28 cellular contexts compared by ENCODE assay signal in genomic region chr4:143076723-143077122, GRCh38.
"Had no signal": no experiment of that assay in that cellular context is flagged by ENCODE, and none has a peak within 500 bp of the region (broad histone marks: within the 10 kb centered on the region; RNA-seq: fewer than 3 reads in every experiment).

No MANE protein-coding gene starts in this region.

- DNase-seq: activated CD4-positive, alpha-beta T cell treated with anti-CD3 and anti-CD28 coated beads for 48 hours; activated CD4-positive, alpha-beta T cell treated with anti-CD3 and anti-CD28 coated beads, Interleukin-2, amount 50 U/mL, for 4 hours; activated CD4-positive, CD25-positive, alpha-beta regulatory T cell treated with anti-CD3 and anti-CD28 coated beads, Interleukin-2, amount 50 U/mL, for 72 hours; activated CD8-positive, alpha-beta memory T cell treated with anti-CD3 and anti-CD28 coated beads, Interleukin-2, amount 50 U/mL, for 48 hours; activated CD8-positive, alpha-beta T cell treated with anti-CD3 and anti-CD28 coated beads, Interleukin-2, amount 10 ng/mL, durations not matched to agents 7 days and 5 days; activated T-cell treated with anti-CD3 and anti-CD28 coated beads, Interleukin-2, amount 50 U/mL, for 1 hour; body of pancreas; central memory CD4-positive, alpha-beta T cell; MG63; NCI-H1105; NCI-H1436; NCI-H1694 treated with DMSO at 0.1 percent for 48 hours; NCI-H2029 treated with DMSO at 0.1 percent for 48 hours; NCI-H345; NCI-H510A; NCI-H526 treated with DMSO at 0.1 percent for 48 hours; NCI-H82; OCI-M1; SHP77; SW 1271 had no signal

- H3K4me3 ChIP-seq: ascending aorta, body of pancreas, MG63, SJSA1 had no signal

- ATAC-seq: activated CD8-positive, alpha-beta T cell treated with anti-CD3 and anti-CD28 coated beads, Interleukin-2, amount 10 ng/mL, durations not matched to agents 7 days and 5 days; body of pancreas; Panc1; SK-N-SH treated with all-trans-retinoic acid at 6 μM for 48 hours; WTC11 had no signal

- H3K27me3 ChIP-seq: ascending aorta, body of pancreas, MG63, SJSA1 had no signal

- H3K27ac ChIP-seq: ascending aorta, body of pancreas, KMS-11, SJSA1 had no signal

- H3K9me3 Mint-ChIP-seq: activated naive CD4-positive, alpha-beta T cell treated with anti-CD3 and anti-CD28 coated beads, Interleukin-2, amount 50 U/mL, for 24 hours; T-helper 1 cell treated with Interleukin-12 subunit alpha and Interleukin-12 subunit beta and Interleukin-4 antibody, amounts not matched to agents 30 μg/mL and 1 μg/mL, for 36 hours had no signal

- H3K27ac Mint-ChIP-seq: activated CD8-positive, alpha-beta T cell treated with anti-CD3 and anti-CD28 coated beads, Interleukin-2, amount 10 ng/mL, durations not matched to agents 7 days and 5 days; activated naive CD4-positive, alpha-beta T cell treated with anti-CD3 and anti-CD28 coated beads, Interleukin-2, amount 50 U/mL, for 24 hours; T-helper 1 cell treated with Interleukin-12 subunit alpha and Interleukin-12 subunit beta and Interleukin-4 antibody, amounts not matched to agents 30 μg/mL and 1 μg/mL, for 36 hours; WTC11 had no signal

- H3K4me1 ChIP-seq: ascending aorta, body of pancreas, SJSA1 had no signal

- H3K36me3 Mint-ChIP-seq: WTC11 had no signal

- H3K4me1 Mint-ChIP-seq: activated naive CD4-positive, alpha-beta T cell treated with anti-CD3 and anti-CD28 coated beads, Interleukin-2, amount 50 U/mL, for 24 hours; WTC11 had no signal

- H3K36me3 ChIP-seq: ascending aorta, MG63, SJSA1 had no signal

- H3K4me2 ChIP-seq: KMS-11 had no signal

- H3K9me3 ChIP-seq: ascending aorta, MG63, SJSA1 had no signal

- H3K9ac ChIP-seq: KMS-11 had no signal

- H3K4me3 Mint-ChIP-seq: activated CD8-positive, alpha-beta T cell treated with anti-CD3 and anti-CD28 coated beads, Interleukin-2, amount 10 ng/mL, durations not matched to agents 7 days and 5 days; activated naive CD4-positive, alpha-beta T cell treated with anti-CD3 and anti-CD28 coated beads, Interleukin-2, amount 50 U/mL, for 24 hours; T-helper 1 cell treated with Interleukin-12 subunit alpha and Interleukin-12 subunit beta and Interleukin-4 antibody, amounts not matched to agents 30 μg/mL and 1 μg/mL, for 36 hours; WTC11 had no signal
